In the genomic region with DNA sequence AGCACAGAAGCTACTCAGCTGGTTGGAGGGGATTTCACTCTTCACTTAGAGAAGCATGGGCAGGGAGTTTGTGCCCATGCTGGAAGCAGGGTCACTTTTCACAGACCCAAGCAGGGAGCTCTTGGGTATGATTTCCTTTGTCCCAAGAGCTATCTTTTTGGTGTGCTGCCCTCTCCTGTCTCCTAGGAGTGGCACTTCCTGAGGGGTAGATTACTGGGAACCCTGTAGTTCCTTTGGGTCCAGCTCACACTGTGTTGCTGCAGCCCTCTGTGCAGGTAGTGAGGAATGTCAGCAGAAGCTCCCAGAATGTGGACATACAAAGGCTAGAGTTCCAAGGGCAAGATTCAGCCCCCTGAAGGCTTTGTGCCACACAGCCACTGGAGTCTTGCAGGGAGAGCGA, we compare ENCODE assay signal across 1 cellular context.
TF ChIP-seq lines count a peak whose summit lies in the region.

No MANE protein-coding gene starts in this region.

TF ChIP-seq in H1, 55 proteins besides CTCF, POLR2A, EP300 and RAD21:
- TF ChIP-seq, protein P1, sequence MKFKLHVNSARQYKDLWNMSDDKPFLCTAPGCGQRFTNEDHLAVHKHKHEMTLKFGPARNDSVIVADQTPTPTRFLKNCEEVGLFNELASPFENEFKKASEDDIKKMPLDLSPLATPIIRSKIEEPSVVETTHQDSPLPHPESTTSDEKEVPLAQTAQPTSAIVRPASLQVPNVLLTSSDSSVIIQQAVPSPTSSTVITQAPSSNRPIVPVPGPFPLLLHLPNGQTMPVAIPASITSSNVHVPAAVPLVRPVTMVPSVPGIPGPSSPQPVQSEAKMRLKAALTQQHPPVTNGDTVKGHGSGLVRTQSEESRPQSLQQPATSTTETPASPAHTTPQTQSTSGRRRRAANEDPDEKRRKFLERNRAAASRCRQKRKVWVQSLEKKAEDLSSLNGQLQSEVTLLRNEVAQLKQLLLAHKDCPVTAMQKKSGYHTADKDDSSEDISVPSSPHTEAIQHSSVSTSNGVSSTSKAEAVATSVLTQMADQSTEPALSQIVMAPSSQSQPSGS (IDR thresholded peaks at IDR 0.05; ENCODE audit: low read length): no peak
- TF ChIP-seq SIRT6 (IDR thresholded peaks at IDR 0.05; ENCODE audit: low read length) (no peak), RFX5 (IDR thresholded peaks at IDR 0.05; ENCODE audit: borderline replicate concordance, low read depth, low read length) (no peak), NRF1 (IDR thresholded peaks at IDR 0.05; ENCODE audit: low read depth, low read length) (no peak), GABPA (IDR thresholded peaks at IDR 0.05; ENCODE audit: borderline replicate concordance, insufficient read depth, low read length) (no peak), SRF (IDR thresholded peaks at IDR 0.05; ENCODE audit: low read depth, low read length) (no peak), GTF2F1 (IDR thresholded peaks at IDR 0.05; ENCODE audit: borderline replicate concordance, low read depth, low read length) (no peak), TBP (IDR thresholded peaks at IDR 0.05; ENCODE audit: low read depth, low read length) (no peak), HDAC6 (IDR thresholded peaks at IDR 0.05; ENCODE audit: low read depth, low read length) (no peak), SAP30 (IDR thresholded peaks at IDR 0.05; ENCODE audit: insufficient read depth, insufficient replicate concordance, low read length) (no peak), KDM1A (IDR thresholded peaks at IDR 0.05; ENCODE audit: borderline replicate concordance, low read length) (no peak), HDAC2 (IDR thresholded peaks at IDR 0.05; ENCODE audit: borderline replicate concordance in 1 of 2, low read depth in 2 of 2, low read length in 2 of 2) (no peak)
- TF ChIP-seq, protein P2, sequence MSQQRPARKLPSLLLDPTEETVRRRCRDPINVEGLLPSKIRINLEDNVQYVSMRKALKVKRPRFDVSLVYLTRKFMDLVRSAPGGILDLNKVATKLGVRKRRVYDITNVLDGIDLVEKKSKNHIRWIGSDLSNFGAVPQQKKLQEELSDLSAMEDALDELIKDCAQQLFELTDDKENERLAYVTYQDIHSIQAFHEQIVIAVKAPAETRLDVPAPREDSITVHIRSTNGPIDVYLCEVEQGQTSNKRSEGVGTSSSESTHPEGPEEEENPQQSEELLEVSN (IDR thresholded peaks at IDR 0.05): no peak
